Comparison of ENCODE assay signal across 31 cellular contexts in the genomic region with DNA sequence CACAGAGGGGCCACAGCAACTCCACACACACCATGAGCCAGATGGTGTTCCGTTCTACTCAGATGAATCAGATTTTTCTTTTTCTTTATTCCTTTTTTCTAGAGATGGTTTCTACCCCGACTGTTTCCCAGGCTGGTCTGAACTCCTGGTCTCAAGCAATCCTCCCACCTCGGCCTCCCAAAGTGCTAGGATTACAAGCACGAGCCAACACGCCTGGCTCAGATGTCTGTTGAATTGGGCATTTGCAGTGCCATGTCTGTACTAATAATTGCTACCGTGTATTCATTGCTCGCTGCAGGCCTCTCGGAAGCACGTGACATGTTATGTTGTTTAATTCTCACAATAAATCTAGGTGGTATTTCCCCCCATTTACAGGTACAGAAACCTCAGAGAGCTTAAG.
"Had no signal": no experiment of that assay in that cellular context is flagged by ENCODE, and none has a peak within 500 bp of the region (broad histone marks: within the 10 kb centered on the region; RNA-seq: fewer than 3 reads in every experiment).

No MANE protein-coding gene starts in this region.

- H3K27ac Mint-ChIP-seq: activated B cell treated with CpG ODN at 0.5 μM for 24 hours; activated CD4-positive, alpha-beta memory T cell treated with anti-CD3 and anti-CD28 coated beads for 36 hours; activated naive CD4-positive, alpha-beta T cell treated with anti-CD3 and anti-CD28 coated beads, Interleukin-2, amount 10 ng/mL, durations not matched to agents 7 days and 5 days; activated naive CD8-positive, alpha-beta T cell treated with anti-CD3 and anti-CD28 coated beads for 36 hours; activated T-helper 1 cell treated with anti-CD3 and anti-CD28 coated beads, Interleukin-12 subunit alpha, Interleukin-12 subunit beta, Interleukin-2, Interleukin-4 antibody, amounts not matched to agents 30 ng/mL and 10 ng/mL and 1 ng/mL, durations not matched to agents 14 hours and 24 hours and 36 hours; T-helper 1 cell treated with Interleukin-12 subunit alpha and Interleukin-12 subunit beta and Interleukin-4 antibody, amounts not matched to agents 30 μg/mL and 1 μg/mL, for 36 hours had no signal

- H3K4me3 Mint-ChIP-seq: activated B cell treated with CpG ODN at 0.5 μM for 24 hours; activated CD4-positive, alpha-beta memory T cell treated with anti-CD3 and anti-CD28 coated beads for 36 hours; activated naive CD4-positive, alpha-beta T cell treated with anti-CD3 and anti-CD28 coated beads, Interleukin-2, amount 10 ng/mL, durations not matched to agents 7 days and 5 days; activated naive CD8-positive, alpha-beta T cell treated with anti-CD3 and anti-CD28 coated beads for 36 hours; activated T-cell treated with anti-CD3 and anti-CD28 coated beads, Interleukin-2, amount 50 U/mL, for 4 hours; activated T-helper 1 cell treated with anti-CD3 and anti-CD28 coated beads, Interleukin-12 subunit alpha, Interleukin-12 subunit beta, Interleukin-2, Interleukin-4 antibody, amounts not matched to agents 30 ng/mL and 10 ng/mL and 1 ng/mL, durations not matched to agents 14 hours and 24 hours and 36 hours; T-helper 1 cell treated with Interleukin-12 subunit alpha and Interleukin-12 subunit beta and Interleukin-4 antibody, amounts not matched to agents 30 μg/mL and 1 μg/mL, for 36 hours had no signal

- H3K4me3 ChIP-seq: cardiac muscle cell, Peyer's patch, SJSA1 had no signal

- H3K4me1 Mint-ChIP-seq: activated B cell treated with CpG ODN at 0.5 μM for 24 hours; activated naive CD4-positive, alpha-beta T cell treated with anti-CD3 and anti-CD28 coated beads, Interleukin-2, amount 10 ng/mL, durations not matched to agents 7 days and 5 days; activated naive CD8-positive, alpha-beta T cell treated with anti-CD3 and anti-CD28 coated beads for 36 hours had no signal

- H3K9me3 ChIP-seq: Peyer's patch, SJSA1, SK-N-SH had no signal

- H3K4me1 ChIP-seq: Peyer's patch, SJSA1 had no signal

- H3K27me3 ChIP-seq: cardiac muscle cell, Peyer's patch, SJSA1 had no signal

- H3K27ac ChIP-seq: cardiac muscle cell, Peyer's patch, SJSA1, VCaP had no signal

- H3K9me3 Mint-ChIP-seq: activated B cell treated with CpG ODN at 0.5 μM for 24 hours; activated CD4-positive, alpha-beta memory T cell treated with anti-CD3 and anti-CD28 coated beads for 36 hours; activated naive CD4-positive, alpha-beta T cell treated with anti-CD3 and anti-CD28 coated beads, Interleukin-2, amount 10 ng/mL, durations not matched to agents 7 days and 5 days; activated naive CD8-positive, alpha-beta T cell treated with anti-CD3 and anti-CD28 coated beads for 36 hours; activated T-cell treated with anti-CD3 and anti-CD28 coated beads, Interleukin-2, amount 50 U/mL, for 4 hours; activated T-helper 1 cell treated with anti-CD3 and anti-CD28 coated beads, Interleukin-12 subunit alpha, Interleukin-12 subunit beta, Interleukin-2, Interleukin-4 antibody, amounts not matched to agents 30 ng/mL and 10 ng/mL and 1 ng/mL, durations not matched to agents 14 hours and 24 hours and 36 hours; T-helper 1 cell treated with Interleukin-12 subunit alpha and Interleukin-12 subunit beta and Interleukin-4 antibody, amounts not matched to agents 30 μg/mL and 1 μg/mL, for 36 hours had no signal

- DNase-seq: activated B cell treated with CpG ODN at 0.5 μM for 24 hours; activated CD4-positive, alpha-beta memory T cell treated with anti-CD3 and anti-CD28 coated beads for 36 hours; activated CD4-positive, alpha-beta T cell treated with anti-CD3 and anti-CD28 coated beads for 4 hours; activated CD4-positive, alpha-beta T cell treated with anti-CD3 and anti-CD28 coated beads, Interleukin-2, amount 50 U/mL, for 1 hour; activated CD4-positive, CD25-positive, alpha-beta regulatory T cell treated with anti-CD3 and anti-CD28 coated beads, Interleukin-2, amount 50 U/mL, for 72 hours; activated gamma-delta T cell treated with Interleukin-2 at 50 U/mL for 16 hours; activated naive CD4-positive, alpha-beta T cell treated with anti-CD3 and anti-CD28 coated beads, Interleukin-2, amount 10 ng/mL, durations not matched to agents 7 days and 5 days; activated naive CD8-positive, alpha-beta T cell treated with anti-CD3 and anti-CD28 coated beads for 36 hours; activated T-cell treated with anti-CD3 and anti-CD28 coated beads for 4 hours; activated T-cell treated with anti-CD3 and anti-CD28 coated beads, Interleukin-2, amount 50 U/mL, for 4 hours; amniotic stem cell; Karpas-422; KBM-7; MM.1S; MV-4-11; NCI-H1092; NCI-H1436 treated with DMSO at 0.1 percent for 48 hours; NCI-H1694 treated with DMSO at 0.1 percent for 48 hours; NCI-H2029; NCI-H345; NCI-H524 treated with DMSO at 0.1 percent for 48 hours; PC-3; Peyer's patch; RPMI8226; SHP77 treated with DMSO at 0.1 percent for 48 hours; SK-N-SH had no signal

- H3K27me3 Mint-ChIP-seq: activated B cell treated with CpG ODN at 0.5 μM for 24 hours; activated CD4-positive, alpha-beta memory T cell treated with anti-CD3 and anti-CD28 coated beads for 36 hours; activated naive CD4-positive, alpha-beta T cell treated with anti-CD3 and anti-CD28 coated beads, Interleukin-2, amount 10 ng/mL, durations not matched to agents 7 days and 5 days; activated naive CD8-positive, alpha-beta T cell treated with anti-CD3 and anti-CD28 coated beads for 36 hours had no signal

- ATAC-seq: activated T-cell treated with anti-CD3 and anti-CD28 coated beads, Interleukin-2, amount 50 U/mL, for 4 hours; PC-3 had no signal
